Comparison of ENCODE assay signal across 19 cellular contexts in genomic region chrX:20481632-20482031, GRCh38.
DNase-seq lines count a peak whose midpoint lies in the region; ATAC-seq, FAIRE-seq and TF ChIP-seq lines count a peak whose summit lies in the region.
"Had no signal": no experiment of that assay in that cellular context is flagged by ENCODE, and none has a peak within 500 bp of the region (broad histone marks: within the 10 kb centered on the region; RNA-seq: fewer than 3 reads in every experiment).

No MANE protein-coding gene starts in this region.

- H3K4me1 ChIP-seq in astrocyte (ENCODE audit: insufficient read depth, low read length): no peaks in the 10 kb centered on the region

- DNase-seq in activated naive CD8-positive, alpha-beta T cell treated with anti-CD3 and anti-CD28 coated beads, Interleukin-2, amount 50 U/mL, for 24 hours: no peak
- DNase-seq in activated naive CD8-positive, alpha-beta T cell treated with anti-CD3 and anti-CD28 coated beads for 36 hours: no peak
- DNase-seq in astrocyte (ENCODE audit: low read depth): no peak
- peak; percentile 1 for DNase-seq in fibroblast of the conjunctiva (ENCODE audit: low read depth)
- DNase-seq in skeletal muscle cell (ENCODE audit: low read depth): peak; percentile 44
- no peak for DNase-seq in GM19238 (ENCODE audit: insufficient read length, low spot score)
- DNase-seq in cerebellar nuclear complex (lab: John Stamatoyannopoulos, UW): no peak
- no peak for DNase-seq in SK-N-DZ (ENCODE audit: low spot score)
- DNase-seq: AML-193; CD4-positive, alpha-beta memory T cell; DMS153; DND-41; EL; HCEC 1CT had no signal

- no peak for TF ChIP-seq CTCF in astrocyte (IDR thresholded peaks at IDR 0.05; ENCODE audit: insufficient read depth, low read depth, low read length)

- H3K4me3 Mint-ChIP-seq in activated naive CD8-positive, alpha-beta T cell treated with anti-CD3 and anti-CD28 coated beads, Interleukin-2, amount 50 U/mL, for 24 hours: no peak overlapping the region
- H3K4me3 Mint-ChIP-seq in activated naive CD8-positive, alpha-beta T cell treated with anti-CD3 and anti-CD28 coated beads for 36 hours: no peak overlapping the region
- no peak overlapping the region for H3K4me3 Mint-ChIP-seq in astrocyte (ENCODE audit: unreplicated experiment)
- H3K4me3 Mint-ChIP-seq: CD4-positive, alpha-beta memory T cell had no signal

- H3K36me3 Mint-ChIP-seq in activated naive CD8-positive, alpha-beta T cell treated with anti-CD3 and anti-CD28 coated beads, Interleukin-2, amount 50 U/mL, for 24 hours (ENCODE audit: low read depth): no peaks in the 10 kb centered on the region
- H3K36me3 Mint-ChIP-seq in activated naive CD8-positive, alpha-beta T cell treated with anti-CD3 and anti-CD28 coated beads for 36 hours: no peaks in the 10 kb centered on the region
- no peaks in the 10 kb centered on the region for H3K36me3 Mint-ChIP-seq in astrocyte (ENCODE audit: low read depth, unreplicated experiment)
- H3K36me3 Mint-ChIP-seq: CD4-positive, alpha-beta memory T cell had no signal

- no peaks in the 10 kb centered on the region for H3K9me3 ChIP-seq in astrocyte (ENCODE audit: insufficient read depth, low read depth, low read length)
- H3K9me3 ChIP-seq: A549 had no signal

- no peak overlapping the region for H3K4me2 ChIP-seq in astrocyte (ENCODE audit: low read length)
- H3K4me2 ChIP-seq: A549 had no signal

- no peaks in the 10 kb centered on the region for H4K20me1 ChIP-seq in astrocyte (ENCODE audit: insufficient read depth, low read length)

- H3K27ac ChIP-seq in astrocyte (ENCODE audit: low read depth, low read length): no peak overlapping the region
- H3K27ac ChIP-seq: 22Rv1, A549, C4-2B had no signal

- FAIRE-seq in astrocyte (lab: Jason Lieb, UNC): peak; percentile 60
- FAIRE-seq: A549, GM12891, H54 had no signal

- no peaks in the 10 kb centered on the region for H3K79me2 ChIP-seq in astrocyte (ENCODE audit: insufficient read depth, low read length)

- no peaks in the 10 kb centered on the region for H3K27me3 Mint-ChIP-seq in activated naive CD8-positive, alpha-beta T cell treated with anti-CD3 and anti-CD28 coated beads, Interleukin-2, amount 50 U/mL, for 24 hours
- no peaks in the 10 kb centered on the region for H3K27me3 Mint-ChIP-seq in activated naive CD8-positive, alpha-beta T cell treated with anti-CD3 and anti-CD28 coated beads for 36 hours
- H3K27me3 Mint-ChIP-seq in astrocyte (ENCODE audit: low read depth, unreplicated experiment): no peaks in the 10 kb centered on the region
- H3K27me3 Mint-ChIP-seq: CD4-positive, alpha-beta memory T cell had no signal

- H3K27me3 ChIP-seq in astrocyte (ENCODE audit: insufficient read depth, low read length): no peaks in the 10 kb centered on the region

- H3K36me3 ChIP-seq in astrocyte (ENCODE audit: insufficient read depth, low read length): no peaks in the 10 kb centered on the region

- no peak overlapping the region for H3K9ac ChIP-seq in astrocyte (ENCODE audit: low read length)

- peak; percentile 28 for ATAC-seq in activated naive CD8-positive, alpha-beta T cell treated with anti-CD3 and anti-CD28 coated beads, Interleukin-2, amount 50 U/mL, for 24 hours
- ATAC-seq: A549 had no signal

- H3K4me1 Mint-ChIP-seq in activated naive CD8-positive, alpha-beta T cell treated with anti-CD3 and anti-CD28 coated beads, Interleukin-2, amount 50 U/mL, for 24 hours: peaks cover 3% of the 10 kb centered on the region
- no peaks in the 10 kb centered on the region for H3K4me1 Mint-ChIP-seq in activated naive CD8-positive, alpha-beta T cell treated with anti-CD3 and anti-CD28 coated beads for 36 hours
- H3K4me1 Mint-ChIP-seq in astrocyte (ENCODE audit: low read depth, unreplicated experiment): no peaks in the 10 kb centered on the region
- H3K4me1 Mint-ChIP-seq: CD4-positive, alpha-beta memory T cell had no signal

- H3K27ac Mint-ChIP-seq in activated naive CD8-positive, alpha-beta T cell treated with anti-CD3 and anti-CD28 coated beads, Interleukin-2, amount 50 U/mL, for 24 hours: no peak overlapping the region
- H3K27ac Mint-ChIP-seq in activated naive CD8-positive, alpha-beta T cell treated with anti-CD3 and anti-CD28 coated beads for 36 hours: no peak overlapping the region
- H3K27ac Mint-ChIP-seq in astrocyte (ENCODE audit: unreplicated experiment): no peak overlapping the region
- H3K27ac Mint-ChIP-seq: CD4-positive, alpha-beta memory T cell had no signal

- no peaks in the 10 kb centered on the region for H3K9me3 Mint-ChIP-seq in activated naive CD8-positive, alpha-beta T cell treated with anti-CD3 and anti-CD28 coated beads, Interleukin-2, amount 50 U/mL, for 24 hours
- H3K9me3 Mint-ChIP-seq in activated naive CD8-positive, alpha-beta T cell treated with anti-CD3 and anti-CD28 coated beads for 36 hours: no peaks in the 10 kb centered on the region
- peaks cover 2% of the 10 kb centered on the region for H3K9me3 Mint-ChIP-seq in astrocyte (ENCODE audit: unreplicated experiment)

- H2AFZ ChIP-seq in astrocyte (ENCODE audit: low read depth, low read length): no peak overlapping the region

- H3K4me3 ChIP-seq in astrocyte (ENCODE audit: insufficient read depth, low read depth, low read length) (no peak overlapping the region), skeletal muscle cell (ENCODE audit: low read depth, low read length) (no peak overlapping the region)
- H3K4me3 ChIP-seq: A549 had no signal

Comparison
In these comparisons a context has a peak if more than half of its experiments do, and no peak if none do; other contexts are left out.
1. DNase-seq: peak in fibroblast of the conjunctiva (single experiment) and skeletal muscle cell (single experiment); none in activated naive CD8-positive, alpha-beta T cell treated with anti-CD3 and anti-CD28 coated beads, Interleukin-2, amount 50 U/mL, for 24 hours (single experiment), activated naive CD8-positive, alpha-beta T cell treated with anti-CD3 and anti-CD28 coated beads for 36 hours (single experiment), astrocyte (single experiment), GM19238 (single experiment), cerebellar nuclear complex (0 of 2) and SK-N-DZ (single experiment).